ENCODE assay signal across 29 cellular contexts in the genomic region with DNA sequence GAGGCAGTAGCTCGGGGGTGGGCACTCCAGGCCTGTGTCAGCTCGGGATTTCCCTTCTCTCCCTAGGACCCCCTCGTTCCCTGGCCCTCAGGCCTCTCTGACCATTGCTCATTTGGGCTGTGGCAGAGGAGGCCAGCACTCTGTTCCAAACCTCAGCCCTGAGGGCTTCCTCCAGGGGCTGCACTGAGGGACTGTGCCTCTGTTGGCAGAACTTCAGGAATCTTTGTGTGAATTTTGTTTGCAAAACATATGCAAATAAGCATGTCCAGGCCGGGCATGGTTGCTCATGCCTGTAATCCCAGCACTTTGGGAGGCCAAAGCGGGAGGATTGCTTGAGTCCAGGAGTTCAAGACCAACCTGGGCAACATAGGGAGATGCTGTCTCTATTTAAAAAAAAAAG. TPM values are rescaled to one million over a fixed set of nuclear protein-coding genes. Genes with fewer than 3 reads are reported as not detected.
"Had no signal": no experiment of that assay in that cellular context is flagged by ENCODE, and none has a peak within 500 bp of the region (broad histone marks: within the 10 kb centered on the region; RNA-seq: fewer than 3 reads in every experiment).

No MANE protein-coding gene starts in this region.

- H3K27ac ChIP-seq: brain microvascular endothelial cell, hepatocyte, left lung, neural progenitor cell, upper lobe of right lung, VCaP had no signal

- H3K9ac ChIP-seq: neural progenitor cell had no signal

- H3K9me3 ChIP-seq: upper lobe of right lung had no signal

- H3K27me3 ChIP-seq: brain microvascular endothelial cell, hepatocyte, left lung, neural progenitor cell, upper lobe of right lung had no signal

- H3K4me3 ChIP-seq: hepatocyte, left lung, lung, neural progenitor cell, upper lobe of right lung had no signal

- DNase-seq: activated CD4-positive, alpha-beta T cell treated with anti-CD3 and anti-CD28 coated beads, Interleukin-2, amount 50 U/mL, for 1 hour; activated CD4-positive, CD25-positive, alpha-beta regulatory T cell treated with anti-CD3 and anti-CD28 coated beads, Interleukin-2, amount 50 U/mL, for 72 hours; activated CD8-positive, alpha-beta T cell treated with anti-CD3 and anti-CD28 coated beads, Interleukin-2, amount 10 ng/mL, durations not matched to agents 7 days and 5 days; activated gamma-delta T cell; activated naive CD4-positive, alpha-beta T cell treated with anti-CD3 and anti-CD28 coated beads, Interleukin-2, amount 50 U/mL, for 16 hours; activated naive CD8-positive, alpha-beta T cell treated with anti-CD3 and anti-CD28 coated beads, Interleukin-2, amount 50 U/mL, for 24 hours; anterior cingulate cortex; brain microvascular endothelial cell; effector memory CD4-positive, alpha-beta T cell; glutamatergic neuron; immature natural killer cell; kidney glomerular epithelial cell; left lung; naive thymus-derived CD8-positive, alpha-beta T cell; small intestine; stimulated activated CD4-positive, alpha-beta T cell treated with anti-CD3 and anti-CD28 coated beads, Interleukin-15, amount 100 ng/mL, for 24 hours; stimulated activated CD4-positive, alpha-beta T cell treated with anti-CD3 and anti-CD28 coated beads, Interleukin-2, amount 100 ng/mL, for 48 hours; stimulated activated CD8-positive, alpha-beta memory T cell treated with anti-CD3 and anti-CD28 coated beads, Interleukin-4, amount 100 ng/mL, for 48 hours; stimulated activated naive CD4-positive, alpha-beta T cell treated with Interleukin-2 at 50 U/mL for 16 hours; upper lobe of right lung had no signal

- H3K4me2 ChIP-seq: hepatocyte, neural progenitor cell had no signal

- H3K4me1 ChIP-seq: left lung, neural progenitor cell, upper lobe of right lung had no signal

- H3K36me3 ChIP-seq: brain microvascular endothelial cell, left lung, neural progenitor cell, upper lobe of right lung had no signal

RNA-seq across cellular contexts. Expression of a gene that starts 11.1 kb away (rescaled TPM):
- total RNA-seq: activated T-helper 1 cell treated with anti-CD3 and anti-CD28 coated beads, Interleukin-12 subunit alpha, Interleukin-12 subunit beta, Interleukin-2, Interleukin-4 antibody, amounts not matched to agents 30 ng/mL and 10 ng/mL and 1 ng/mL, durations not matched to agents 14 hours and 24 hours and 36 hours; dermis microvascular lymphatic vessel endothelial cell; endothelial cell of umbilical vein; esophagus mucosa; omental fat pad; upper lobe of right lung had no signal
